ENCODE assay signal across 24 cellular contexts in genomic region chr1:200784576-200784975, GRCh38.
"Had no signal": no experiment of that assay in that cellular context is flagged by ENCODE, and none has a peak within 500 bp of the region (broad histone marks: within the 10 kb centered on the region; RNA-seq: fewer than 3 reads in every experiment).

No MANE protein-coding gene starts in this region.

- H3K27ac Mint-ChIP-seq: activated CD4-positive, alpha-beta memory T cell treated with anti-CD3 and anti-CD28 coated beads, Interleukin-2, amount 10 ng/mL, durations not matched to agents 7 days and 5 days; activated CD4-positive, alpha-beta T cell treated with anti-CD3 and anti-CD28 coated beads, Interleukin-2, amount 10 ng/mL, durations not matched to agents 24 days and 14 days; activated naive CD4-positive, alpha-beta T cell treated with anti-CD3 and anti-CD28 coated beads, Interleukin-2, amount 10 ng/mL, durations not matched to agents 7 days and 5 days; activated T-cell treated with anti-CD3 and anti-CD28 coated beads, Interleukin-2, amount 50 U/mL, for 72 hours; immature natural killer cell; natural killer cell; progenitor cell of endocrine pancreas; stimulated activated naive B cell treated with anti-CD40 and anti-IgM and Interleukin-4, amounts not matched to agents 10 μg/mL and 1 μg/mL and 100 μg/mL, for 72 hours had no signal

- ATAC-seq: activated T-cell treated with anti-CD3 and anti-CD28 coated beads, Interleukin-2, amount 50 U/mL, for 72 hours; body of pancreas; left lung; natural killer cell; stimulated activated naive B cell treated with anti-CD40 and anti-IgM and Interleukin-4, amounts not matched to agents 10 μg/mL and 1 μg/mL and 100 μg/mL, for 72 hours had no signal

- FAIRE-seq: endometrium, frontal cortex had no signal

- H3K36me3 ChIP-seq: transverse colon, uterus had no signal

- DNase-seq: activated CD4-positive, alpha-beta memory T cell treated with anti-CD3 and anti-CD28 coated beads, Interleukin-2, amount 10 ng/mL, durations not matched to agents 7 days and 5 days; activated CD4-positive, alpha-beta T cell treated with anti-CD3 and anti-CD28 coated beads, Interleukin-2, amount 10 ng/mL, durations not matched to agents 24 days and 14 days; activated effector memory CD4-positive, alpha-beta T cell treated with Interleukin-2 at 50 U/mL for 16 hours; activated naive CD4-positive, alpha-beta T cell treated with anti-CD3 and anti-CD28 coated beads, Interleukin-2, amount 10 ng/mL, durations not matched to agents 7 days and 5 days; activated T-cell treated with anti-CD3 and anti-CD28 coated beads, Interleukin-2, amount 50 U/mL, for 72 hours; body of pancreas; glutamatergic neuron; immature natural killer cell; kidney glomerular epithelial cell; left lung; natural killer cell; retina; sigmoid colon; stimulated activated CD4-positive, alpha-beta T cell treated with anti-CD3 and anti-CD28 coated beads, Interleukin-2, amount 100 ng/mL, for 48 hours; stimulated activated CD8-positive, alpha-beta memory T cell treated with anti-CD3 and anti-CD28 coated beads, Interleukin-4, amount 100 ng/mL, for 48 hours; stimulated activated naive B cell treated with anti-CD40 and anti-IgM and Interleukin-4, amounts not matched to agents 10 μg/mL and 1 μg/mL and 100 μg/mL, for 72 hours; transverse colon; uterus had no signal

- H3K36me3 Mint-ChIP-seq: activated naive CD4-positive, alpha-beta T cell treated with anti-CD3 and anti-CD28 coated beads, Interleukin-2, amount 10 ng/mL, durations not matched to agents 7 days and 5 days; immature natural killer cell; natural killer cell had no signal

- H3K4me3 ChIP-seq: body of pancreas, cardiac muscle cell, hepatocyte, left lung, lung, sigmoid colon, transverse colon, uterus had no signal

- H3K27me3 Mint-ChIP-seq: activated naive CD4-positive, alpha-beta T cell treated with anti-CD3 and anti-CD28 coated beads, Interleukin-2, amount 10 ng/mL, durations not matched to agents 7 days and 5 days; progenitor cell of endocrine pancreas had no signal

- H3K27me3 ChIP-seq: body of pancreas, cardiac muscle cell, hepatocyte, left lung, sigmoid colon, transverse colon, uterus had no signal

- H3K4me1 ChIP-seq: body of pancreas had no signal

- H3K4me1 Mint-ChIP-seq: activated CD4-positive, alpha-beta memory T cell treated with anti-CD3 and anti-CD28 coated beads, Interleukin-2, amount 10 ng/mL, durations not matched to agents 7 days and 5 days; activated naive CD4-positive, alpha-beta T cell treated with anti-CD3 and anti-CD28 coated beads, Interleukin-2, amount 10 ng/mL, durations not matched to agents 7 days and 5 days; immature natural killer cell; natural killer cell had no signal

- H3K9me3 Mint-ChIP-seq: activated CD4-positive, alpha-beta T cell treated with anti-CD3 and anti-CD28 coated beads, Interleukin-2, amount 10 ng/mL, durations not matched to agents 24 days and 14 days; activated T-cell treated with anti-CD3 and anti-CD28 coated beads, Interleukin-2, amount 50 U/mL, for 72 hours; natural killer cell had no signal

- H3K27ac ChIP-seq: body of pancreas, cardiac muscle cell, hepatocyte, left lung, sigmoid colon, transverse colon, uterus had no signal

- H3K9me3 ChIP-seq: body of pancreas, sigmoid colon, transverse colon, uterus had no signal

- H3K4me3 Mint-ChIP-seq: activated CD4-positive, alpha-beta memory T cell treated with anti-CD3 and anti-CD28 coated beads, Interleukin-2, amount 10 ng/mL, durations not matched to agents 7 days and 5 days; activated CD4-positive, alpha-beta T cell treated with anti-CD3 and anti-CD28 coated beads, Interleukin-2, amount 10 ng/mL, durations not matched to agents 24 days and 14 days; activated naive CD4-positive, alpha-beta T cell treated with anti-CD3 and anti-CD28 coated beads, Interleukin-2, amount 10 ng/mL, durations not matched to agents 7 days and 5 days; activated T-cell treated with anti-CD3 and anti-CD28 coated beads, Interleukin-2, amount 50 U/mL, for 72 hours; immature natural killer cell; natural killer cell; stimulated activated naive B cell treated with anti-CD40 and anti-IgM and Interleukin-4, amounts not matched to agents 10 μg/mL and 1 μg/mL and 100 μg/mL, for 72 hours had no signal
